In genomic region chr1:150981805-150982712, GRCh38 we compare ENCODE assay signal across 10 cellular contexts. TPM values are rescaled to one million over a fixed set of nuclear protein-coding genes. Genes with fewer than 3 reads are reported as not detected.
DNase-seq lines count a peak whose midpoint lies in the region; ATAC-seq and FAIRE-seq lines count a peak whose summit lies in the region.
"Had no signal": no experiment of that assay in that cellular context is flagged by ENCODE, and none has a peak within 500 bp of the region (broad histone marks: within the 10 kb centered on the region; RNA-seq: fewer than 3 reads in every experiment).

TSS of gene ANXA9 (plus strand) at chr1:150982292. CDS start at chr1:150983106, 814 bp downstream.

- intact Hi-C loops in Right ventricle myocardium superior (cut with DNase I) = no loop called here
- intact Hi-C loops in left ventricle myocardium superior (cut with micrococcal nuclease) = no loop called here

- FAIRE-seq in urothelium cell line (lab: Jason Lieb, UNC) = no peak

- ATAC-seq in Right ventricle myocardium superior (ENCODE audit: poor library complexity) (no peak), left ventricle myocardium superior (no peak), GM19023 (IDR thresholded peaks at IDR 0.05; ENCODE audit: unreplicated experiment) (no peak)

- DNase-seq in Right ventricle myocardium superior (peak; percentile 24), left ventricle myocardium superior (no peak), SW480 (ENCODE audit: low spot score) (peak; percentile 76), kidney glomerular epithelial cell (lab: John Stamatoyannopoulos, UW) (peak; percentile 43), urothelium cell line (ENCODE audit: low spot score) (peak; percentile 30), EL (no peak), activated gamma-delta T cell treated with Interleukin-2 at 50 U/mL for 16 hours (no peak)
- DNase-seq: CD4-positive, alpha-beta T cell had no signal

RNA-seq across cellular contexts. Expression of gene ANXA9, which starts in this region (rescaled TPM):
- not detected for total RNA-seq in Right ventricle myocardium superior
- total RNA-seq in left ventricle myocardium superior = 0.27 TPM
- total RNA-seq: CD4-positive, alpha-beta T cell; pulmonary artery endothelial cell had no signal

Comparison
In these comparisons a context has a peak if more than half of its experiments do, and no peak if none do; other contexts are left out.
1. Peak in DNase-seq in Right ventricle myocardium superior; RNA of the gene not detected or under 1 TPM.
2. DNase-seq: peak in SW480 (single experiment), kidney glomerular epithelial cell (single experiment) and urothelium cell line (single experiment); none in left ventricle myocardium superior (single experiment), EL (single experiment) and activated gamma-delta T cell treated with Interleukin-2 at 50 U/mL for 16 hours (single experiment).